28 cellular contexts compared by ENCODE assay signal in the genomic region with DNA sequence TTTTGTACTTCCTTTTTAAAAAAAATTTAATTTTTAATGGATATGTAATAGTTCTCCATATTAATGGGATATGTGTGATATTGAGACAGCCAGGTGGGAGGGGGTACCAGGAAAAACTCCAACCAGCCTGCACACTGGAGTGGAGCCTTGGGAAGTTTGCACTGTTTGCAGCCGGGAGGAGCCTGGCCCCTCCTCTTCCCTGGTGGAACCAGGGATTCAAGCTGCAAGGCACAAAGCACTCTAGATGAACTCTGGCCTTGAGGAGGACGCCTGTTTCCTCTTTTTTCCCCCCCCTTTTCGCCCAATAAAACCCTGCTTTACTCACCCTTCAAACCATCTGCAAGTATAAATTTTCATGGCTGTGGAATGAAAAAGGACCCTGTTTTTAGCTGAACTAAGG. TPM values are rescaled to one million over a fixed set of nuclear protein-coding genes. Genes with fewer than 3 reads are reported as not detected.
A peak's percentile ranks its signal among the peaks of the same experiment; 100 is the strongest.
DNase-seq lines count a peak whose midpoint lies in the region; ATAC-seq and TF ChIP-seq lines count a peak whose summit lies in the region.
"Had no signal": no experiment of that assay in that cellular context is flagged by ENCODE, and none has a peak within 500 bp of the region (broad histone marks: within the 10 kb centered on the region; RNA-seq: fewer than 3 reads in every experiment).

No MANE protein-coding gene starts in this region.

- no peaks in the 10 kb centered on the region for H3K36me3 ChIP-seq in cardiac muscle cell
- H3K36me3 ChIP-seq in right atrium auricular region, result no peaks in the 10 kb centered on the region
- no peaks in the 10 kb centered on the region for H3K36me3 ChIP-seq in colonic mucosa
- no peaks in the 10 kb centered on the region for H3K36me3 ChIP-seq in mucosa of descending colon (ENCODE audit: low read depth)
- H3K36me3 ChIP-seq: BE2C, SJSA1 had no signal

- no peak overlapping the region for H3K9ac ChIP-seq in colonic mucosa (ENCODE audit: low read depth in 2 of 2, low read length in 2 of 2)

- ATAC-seq in mucosa of descending colon (peak; percentile 70), GM18861 (IDR thresholded peaks at IDR 0.05; ENCODE audit: unreplicated experiment) (no peak), GM21737 (IDR thresholded peaks at IDR 0.05; ENCODE audit: unreplicated experiment) (no peak), GM21423 (IDR thresholded peaks at IDR 0.05; ENCODE audit: unreplicated experiment) (no peak)
- ATAC-seq: PC-3 had no signal

- peak overlapping the region; percentile 71 for H3K27ac ChIP-seq in cardiac muscle cell
- no peak overlapping the region for H3K27ac ChIP-seq in right atrium auricular region
- H3K27ac ChIP-seq in colonic mucosa, result no peak overlapping the region
- H3K27ac ChIP-seq: HL-60, SJSA1 had no signal

- intact Hi-C loops in colonic mucosa (cut with DNase I), result no loop called here
- intact Hi-C loops in mucosa of descending colon (cut with DNase I, micrococcal nuclease), result no loop called here

- H3K27me3 ChIP-seq in cardiac muscle cell (no peaks in the 10 kb centered on the region), right atrium auricular region (no peaks in the 10 kb centered on the region), colonic mucosa (no peaks in the 10 kb centered on the region)
- H3K27me3 ChIP-seq: BE2C, SJSA1 had no signal

- DNase-seq in cardiac muscle cell (ENCODE audit: low read depth in 1 of 2, low spot score in 1 of 2) (peak in 1 of 2 donors; percentile 30), right atrium auricular region (ENCODE audit: low spot score) (no peak), colonic mucosa (peak; percentile 28), mucosa of descending colon (peak in 1 of 3 donors; percentile 53)
- DNase-seq in activated effector memory CD4-positive, alpha-beta T cell treated with Interleukin-2 at 50 U/mL for 16 hours, result no peak
- DNase-seq: 8988T; ACHN; BE2C; Calu3; CD8-positive, alpha-beta memory T cell; DND-41; Kasumi-1; NCI-H1105 treated with DMSO at 0.1 percent for 48 hours; NCI-H146; NCI-H2029; NCI-H446; NCI-H524 treated with DMSO at 0.1 percent for 48 hours; NCI-H774; NK-92 treated with Interleukin-12 subunit alpha and Interleukin-12 subunit beta, amount 100 ng/mL, for 24 hours; PC-3 had no signal

- TF ChIP-seq CTCF in cardiac muscle cell (IDR thresholded peaks at IDR 0.05; ENCODE audit: low read depth, low read length) (no peak), right atrium auricular region (IDR thresholded peaks at IDR 0.05) (no peak), colonic mucosa (IDR thresholded peaks at IDR 0.05) (no peak), mucosa of descending colon (IDR thresholded peaks at IDR 0.05) (no peak)

- H3K4me1 ChIP-seq in cardiac muscle cell (ENCODE audit: low read depth) (peaks cover 32% of the 10 kb centered on the region), right atrium auricular region (no peaks in the 10 kb centered on the region), colonic mucosa (no peaks in the 10 kb centered on the region), mucosa of descending colon (ENCODE audit: low read depth) (no peaks in the 10 kb centered on the region)
- H3K4me1 ChIP-seq: BE2C, SJSA1 had no signal

- H3K9me3 ChIP-seq in cardiac muscle cell (ENCODE audit: low read depth) (no peaks in the 10 kb centered on the region), right atrium auricular region (no peaks in the 10 kb centered on the region), colonic mucosa (no peaks in the 10 kb centered on the region), mucosa of descending colon (no peaks in the 10 kb centered on the region)
- H3K9me3 ChIP-seq: BE2C, SJSA1 had no signal

- H3K4me3 ChIP-seq in cardiac muscle cell (no peak overlapping the region), right atrium auricular region (no peak overlapping the region), colonic mucosa (no peak overlapping the region), mucosa of descending colon (no peak overlapping the region)
- H3K4me3 ChIP-seq: SJSA1 had no signal

RNA-seq across cellular contexts. Expression of gene GC, which starts 48.2 kb away (rescaled TPM):
- total RNA-seq in cardiac muscle cell (0.21 and 0.49 TPM in 2 replicates), right atrium auricular region (not detected), colonic mucosa (1 to 10 TPM in 1 of 2 donors, not detected in 1; 4.1 TPM), mucosa of descending colon (under 1 TPM in 1 of 3 donors, not detected in 2; 0.29 TPM)
- 0.29 and 0.35 TPM in 2 replicates for polyA plus RNA-seq in cardiac muscle cell
- total RNA-seq: CD8-positive, alpha-beta memory T cell; H4; M059J; PC-3; SJSA1 had no signal
- polyA plus RNA-seq: CD14-positive monocyte; CD8-positive, alpha-beta memory T cell had no signal
